20 cellular contexts compared by ENCODE assay signal in the genomic region with DNA sequence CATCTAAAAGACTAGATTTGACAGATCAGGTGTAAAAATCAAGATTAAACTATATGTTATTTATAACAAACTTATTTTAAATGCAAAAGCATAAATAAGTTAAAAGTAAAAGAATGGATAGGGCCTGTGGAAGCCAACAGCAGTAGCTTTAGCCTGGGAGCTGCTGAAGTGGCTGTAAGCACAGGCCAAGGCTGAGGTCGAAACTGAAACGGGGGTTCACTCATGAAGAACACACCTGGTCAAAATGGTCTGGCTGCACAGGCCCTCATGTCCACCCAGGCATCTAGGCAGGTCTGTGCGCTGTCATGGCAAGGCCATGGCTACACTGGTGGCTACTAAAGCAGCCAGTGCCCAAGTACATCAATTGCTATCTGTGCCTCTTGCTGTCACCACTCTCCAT. TPM values are rescaled to one million over a fixed set of nuclear protein-coding genes. Genes with fewer than 3 reads are reported as not detected.
"Had no signal": no experiment of that assay in that cellular context is flagged by ENCODE, and none has a peak within 500 bp of the region (broad histone marks: within the 10 kb centered on the region; RNA-seq: fewer than 3 reads in every experiment).

No MANE protein-coding gene starts in this region.

- ATAC-seq: foreskin keratinocyte; left colon; left ventricle myocardium superior; pancreas; right cardiac atrium; stimulated activated naive CD8-positive, alpha-beta T cell treated with anti-CD3 and anti-CD28 coated beads, Interleukin-15, Interleukin-2, amounts not matched to agents 100 U/mL and 50 U/mL, for 24 hours had no signal

- DNase-seq: colonic mucosa; dermis blood vessel endothelial cell; esophagus squamous epithelium; foreskin keratinocyte; head of caudate nucleus; left colon; left ventricle myocardium superior; mesenchymal stem cell; midbrain; naive B cell; occipital lobe; pancreas; right cardiac atrium; small intestine; stimulated activated CD4-positive, alpha-beta T cell treated with anti-CD3 and anti-CD28 coated beads, Interleukin-12 subunit alpha, Interleukin-12 subunit beta, amount 100 ng/mL, for 4 hours; stimulated activated naive CD8-positive, alpha-beta T cell treated with anti-CD3 and anti-CD28 coated beads, Interleukin-15, Interleukin-2, amounts not matched to agents 100 U/mL and 50 U/mL, for 24 hours; tibial artery had no signal

- H3K27me3 ChIP-seq: colonic mucosa, esophagus squamous epithelium, foreskin keratinocyte, hepatocyte, pancreas, tibial artery had no signal

- H3K4me1 ChIP-seq: colonic mucosa, esophagus squamous epithelium, foreskin keratinocyte, pancreas, tibial artery had no signal

- H3K36me3 ChIP-seq: colonic mucosa, esophagus squamous epithelium, pancreas, tibial artery had no signal

- H3K4me3 ChIP-seq: colonic mucosa, esophagus squamous epithelium, hepatocyte, lung, pancreas, tibial artery had no signal

- H3K9me3 ChIP-seq: colonic mucosa, pancreas, tibial artery had no signal

- H3K27ac ChIP-seq: colonic mucosa, esophagus squamous epithelium, foreskin keratinocyte, hepatocyte, pancreas, tibial artery had no signal

- FAIRE-seq: small intestine had no signal

RNA-seq across cellular contexts. Expression of a gene that starts 23.1 kb away (rescaled TPM):
- total RNA-seq: epithelial cell of proximal tubule had no signal
